18 cellular contexts compared by ENCODE assay signal in genomic region chr1:226985839-226986463, GRCh38. TPM values are rescaled to one million over a fixed set of nuclear protein-coding genes. Genes with fewer than 3 reads are reported as not detected.
DNase-seq lines count a peak whose midpoint lies in the region; ATAC-seq and TF ChIP-seq lines count a peak whose summit lies in the region.
"Had no signal": no experiment of that assay in that cellular context is flagged by ENCODE, and none has a peak within 500 bp of the region (broad histone marks: within the 10 kb centered on the region; RNA-seq: fewer than 3 reads in every experiment).

No MANE protein-coding gene starts in this region.

- DNase-seq in Right ventricle myocardium inferior (ENCODE audit: missing footprints) (peak; percentile 68), cardiac septum (ENCODE audit: low spot score) (no peak), erythroblast (lab: John Stamatoyannopoulos, UW) (peak; percentile 22 to 46), osteocyte (ENCODE audit: extremely low spot score, unreplicated experiment) (peak; percentile 69), NCI-H1105 (lab: John Stamatoyannopoulos, UW) (no peak), Calu3 (no peak), NCI-H524 (lab: John Stamatoyannopoulos, UW) (no peak)
- DNase-seq: CD4-positive, alpha-beta memory T cell; KG1; natural killer cell; NCI-H1417; NCI-H2227 treated with DMSO at 0.1 percent for 48 hours; NK-92 treated with Interleukin-12 subunit alpha and Interleukin-12 subunit beta, amount 100 ng/mL, for 24 hours; SHP77 had no signal

- H3K4me1 Mint-ChIP-seq in osteocyte (ENCODE audit: unreplicated experiment) = peaks cover 2% of the 10 kb centered on the region
- no peaks in the 10 kb centered on the region for H3K4me1 Mint-ChIP-seq in Calu3 (ENCODE audit: low read depth, unreplicated experiment)

- TF ChIP-seq CTCF in osteocyte (IDR thresholded peaks at IDR 0.05) = no peak
- TF ChIP-seq CTCF in Calu3 (IDR thresholded peaks at IDR 0.05; ENCODE audit: unreplicated experiment) = no peak

- H3K27me3 Mint-ChIP-seq in osteocyte (ENCODE audit: unreplicated experiment) (no peaks in the 10 kb centered on the region), Calu3 (ENCODE audit: unreplicated experiment) (no peaks in the 10 kb centered on the region)
- H3K27me3 Mint-ChIP-seq: CD4-positive, alpha-beta memory T cell; stimulated activated memory B cell treated with anti-CD40 and anti-IgM and Interleukin-4, amounts not matched to agents 10 μg/mL and 1 μg/mL and 100 μg/mL, for 72 hours had no signal

- intact Hi-C loops in Right ventricle myocardium inferior (cut with DNase I) = loop anchor here (2.0 kb wide), 1 partner anchor 45 kb away; the partner anchor contains the start of gene COQ8A
- intact Hi-C loops in cardiac septum (cut with DNase I) = loop anchor here (2.0 kb wide), 1 partner anchor 65 kb away; no protein-coding TSS in a partner anchor
- intact Hi-C loops in Calu3 (cut with micrococcal nuclease; ENCODE audit: unreplicated experiment) = no loop called here

- H3K36me3 Mint-ChIP-seq in osteocyte (ENCODE audit: unreplicated experiment) (peaks cover 27% of the 10 kb centered on the region), Calu3 (ENCODE audit: insufficient read depth, unreplicated experiment) (peaks cover 48% of the 10 kb centered on the region)
- H3K36me3 Mint-ChIP-seq: natural killer cell had no signal

- CTCF ChIA-PET in Calu3 (lab: Charles Lee) = no interaction called here

- H3K27ac Mint-ChIP-seq in osteocyte (ENCODE audit: unreplicated experiment) = no peak overlapping the region
- no peak overlapping the region for H3K27ac Mint-ChIP-seq in Calu3 (ENCODE audit: unreplicated experiment)
- H3K27ac Mint-ChIP-seq: stimulated activated memory B cell treated with anti-CD40 and anti-IgM and Interleukin-4, amounts not matched to agents 10 μg/mL and 1 μg/mL and 100 μg/mL, for 72 hours; T-helper 2 cell treated with Interferon-gamma antibody and Interleukin-4, amounts not matched to agents 5 μg/mL and 100 μg/mL, for 36 hours had no signal

- no peaks in the 10 kb centered on the region for H3K9me3 Mint-ChIP-seq in osteocyte (ENCODE audit: unreplicated experiment)
- no peaks in the 10 kb centered on the region for H3K9me3 Mint-ChIP-seq in Calu3 (ENCODE audit: low read depth, unreplicated experiment)
- H3K9me3 Mint-ChIP-seq: CD4-positive, alpha-beta memory T cell; natural killer cell; stimulated activated memory B cell treated with anti-CD40 and anti-IgM and Interleukin-4, amounts not matched to agents 10 μg/mL and 1 μg/mL and 100 μg/mL, for 72 hours; T-helper 2 cell treated with Interferon-gamma antibody and Interleukin-4, amounts not matched to agents 5 μg/mL and 100 μg/mL, for 36 hours had no signal

- BruUV-seq in Calu3 (replicated peaks; lab: Mats Ljungman, UMichigan) = no TSS peak

- H3K4me3 Mint-ChIP-seq in osteocyte (ENCODE audit: unreplicated experiment) (no peak overlapping the region), Calu3 (ENCODE audit: low read depth, unreplicated experiment) (no peak overlapping the region)
- H3K4me3 Mint-ChIP-seq: CD4-positive, alpha-beta memory T cell; natural killer cell; stimulated activated memory B cell treated with anti-CD40 and anti-IgM and Interleukin-4, amounts not matched to agents 10 μg/mL and 1 μg/mL and 100 μg/mL, for 72 hours; T-helper 2 cell treated with Interferon-gamma antibody and Interleukin-4, amounts not matched to agents 5 μg/mL and 100 μg/mL, for 36 hours had no signal

- no peak for TF ChIP-seq POLR2A in erythroblast (IDR thresholded peaks at IDR 0.05; ENCODE audit: low read length)

- peak; percentile 43 for ATAC-seq in Right ventricle myocardium inferior
- ATAC-seq in esophagus mucosa = no peak
- ATAC-seq: GM12878; natural killer cell; stimulated activated memory B cell treated with anti-CD40 and anti-IgM and Interleukin-4, amounts not matched to agents 10 μg/mL and 1 μg/mL and 100 μg/mL, for 72 hours had no signal

RNA-seq across cellular contexts. Expression of gene COQ8A, which starts 45.9 kb away (rescaled TPM):
- total RNA-seq in Right ventricle myocardium inferior = 412 TPM
- 168 TPM for total RNA-seq in cardiac septum
- 16.0 and 16.2 TPM in 2 replicates for total RNA-seq in osteocyte
- 21.9 and 24.6 TPM in 2 replicates for total RNA-seq in Calu3 (2022)
- total RNA-seq in esophagus mucosa = 6.3 TPM

Comparison
In these comparisons a context has a peak if more than half of its experiments do, and no peak if none do; other contexts are left out.
1. DNase-seq: peak in Right ventricle myocardium inferior (single experiment), erythroblast (2 of 2) and osteocyte (single experiment); none in cardiac septum (single experiment), NCI-H1105 (single experiment), Calu3 (single experiment) and NCI-H524 (0 of 2).